ENCODE assay signal across 12 cellular contexts in genomic region chr13:111213964-111214726, GRCh38.
DNase-seq lines count a peak whose midpoint lies in the region; ATAC-seq and TF ChIP-seq lines count a peak whose summit lies in the region.
"Had no signal": no experiment of that assay in that cellular context is flagged by ENCODE, and none has a peak within 500 bp of the region (broad histone marks: within the 10 kb centered on the region; RNA-seq: fewer than 3 reads in every experiment).

No MANE protein-coding gene starts in this region.

- H3K27me3 ChIP-seq in BLaER1 (no peaks in the 10 kb centered on the region), right lobe of liver (no peaks in the 10 kb centered on the region)
- no peaks in the 10 kb centered on the region for H3K27me3 ChIP-seq in CD4-positive, alpha-beta T cell (ENCODE audit: control insufficient read depth, insufficient read depth, low read length)

- intact Hi-C loops in right lobe of liver (cut with DNase I): loop anchor here in 1 of 2 donors (10.0 kb wide), 1 partner anchor 49 kb away; no protein-coding TSS in a partner anchor
- intact Hi-C loops in CD4-positive, alpha-beta T cell (cut with DNase I, micrococcal nuclease): loop anchor here in 1 of 2 experiments (2.0 to 10.0 kb wide), 2 partner anchors 59 to 299 kb away; partner anchors contain the start of gene ANKRD10

- WGBS in right lobe of liver (ENCODE audit: insufficient coverage, low coverage, low lambda C conversion rate, missing lambda C conversion rate): 71% methylated on average over 18 of the region's 22 CpGs

- H4K20me1 ChIP-seq in BLaER1: peaks cover 100% of the 10 kb centered on the region

- H3K4me3 Mint-ChIP-seq in progenitor cell of endocrine pancreas (ENCODE audit: low read depth): no peak overlapping the region
- no peak overlapping the region for H3K4me3 Mint-ChIP-seq in CD4-positive, alpha-beta T cell

- POLR2A ChIA-PET in CD4-positive, alpha-beta T cell (lab: Charles Lee): interaction anchor here (0.6 kb wide), 1 partner anchor 88 kb away, joined by 3 read pairs; no protein-coding TSS in a partner anchor

- H3K4me3 ChIP-seq in BLaER1 (0 out of 2 replicates have a peak overlapping the region, but pooled peaks have one; percentile 5), right lobe of liver (no peak overlapping the region)
- H3K4me3 ChIP-seq: skin epidermis had no signal

- H3K4me1 Mint-ChIP-seq in progenitor cell of endocrine pancreas (ENCODE audit: low read depth): peaks cover 19% of the 10 kb centered on the region
- H3K4me1 Mint-ChIP-seq in CD4-positive, alpha-beta T cell (ENCODE audit: low read depth): peaks cover 87% of the 10 kb centered on the region

- TF ChIP-seq CTCF in right lobe of liver (IDR thresholded peaks at IDR 0.05) (no peak), progenitor cell of endocrine pancreas (IDR thresholded peaks at IDR 0.05; ENCODE audit: unreplicated experiment) (no peak)
- TF ChIP-seq CTCF in CD4-positive, alpha-beta T cell (IDR thresholded peaks at IDR 0.05): no peak

- H3K27ac ChIP-seq in BLaER1 (peak overlapping the region; percentile 39), right lobe of liver (peak overlapping the region in 1 of 3 donors; percentile 44)
- H3K27ac ChIP-seq in CD4-positive, alpha-beta T cell (ENCODE audit: low read depth, low read length): no peak overlapping the region
- H3K27ac ChIP-seq: skin epidermis had no signal

- H3K36me3 ChIP-seq in BLaER1 (peaks cover 67% of the 10 kb centered on the region), right lobe of liver (no peaks in the 10 kb centered on the region)

- H3K27me3 Mint-ChIP-seq in progenitor cell of endocrine pancreas: no peaks in the 10 kb centered on the region
- no peaks in the 10 kb centered on the region for H3K27me3 Mint-ChIP-seq in CD4-positive, alpha-beta T cell

- H3K9ac ChIP-seq in BLaER1: no peak overlapping the region; the same call in 1 of the 2 replicates
- H3K9ac ChIP-seq: SK-N-SH had no signal

- H3K9me3 Mint-ChIP-seq in progenitor cell of endocrine pancreas (ENCODE audit: low read depth): no peaks in the 10 kb centered on the region
- no peaks in the 10 kb centered on the region for H3K9me3 Mint-ChIP-seq in CD4-positive, alpha-beta T cell

- peak overlapping the region; percentile 80 for H3K4me2 ChIP-seq in BLaER1
- H3K4me2 ChIP-seq: SK-N-SH had no signal

- DNase-seq in NOMO-1 treated with dmso at 0.1 percent for 144 hours (lab: John Stamatoyannopoulos, UW; ENCODE audit: unreplicated experiment) (peak; percentile 64), right lobe of liver (peak in 2 of 3 donors; percentile 75 to 80), progenitor cell of endocrine pancreas (ENCODE audit: low spot score, unreplicated experiment) (no peak)
- DNase-seq in CD4-positive, alpha-beta T cell: no peak
- no peak for DNase-seq in activated CD4-positive, alpha-beta T cell treated with anti-CD3 and anti-CD28 coated beads for 48 hours
- DNase-seq: left colon, NCI-H1694 treated with DMSO at 0.1 percent for 48 hours, SK-N-SH had no signal

- H3K9me3 ChIP-seq in BLaER1 (no peaks in the 10 kb centered on the region), right lobe of liver (no peaks in the 10 kb centered on the region)
- no peaks in the 10 kb centered on the region for H3K9me3 ChIP-seq in CD4-positive, alpha-beta T cell (ENCODE audit: control insufficient read depth, low read length)
- H3K9me3 ChIP-seq: SK-N-SH had no signal

- H3K4me1 ChIP-seq in BLaER1 (peaks cover 82% of the 10 kb centered on the region), right lobe of liver (peaks cover 0 to 31% (median 8%) of the 10 kb centered on the region in 4 donors)

- peak; percentile 42 for ATAC-seq in HG03460 (IDR thresholded peaks at IDR 0.05; ENCODE audit: unreplicated experiment)
- ATAC-seq in right lobe of liver: peak; percentile 5 to 77 (median 61)
- no peak for ATAC-seq in CD4-positive, alpha-beta T cell (ENCODE audit: poor library complexity)
- no peak for ATAC-seq in HG03025 (IDR thresholded peaks at IDR 0.05; ENCODE audit: low FRiP score, unreplicated experiment)
- ATAC-seq: left colon had no signal

- TF ChIP-seq POLR2A in right lobe of liver (IDR thresholded peaks at IDR 0.05): no peak

- peaks cover 2% of the 10 kb centered on the region for H3K36me3 Mint-ChIP-seq in progenitor cell of endocrine pancreas (ENCODE audit: insufficient read depth)
- H3K36me3 Mint-ChIP-seq in CD4-positive, alpha-beta T cell (ENCODE audit: low read depth): peaks cover 32% of the 10 kb centered on the region

- H3K27ac Mint-ChIP-seq in progenitor cell of endocrine pancreas: no peak overlapping the region
- H3K27ac Mint-ChIP-seq in CD4-positive, alpha-beta T cell: no peak overlapping the region

- CTCF ChIA-PET in CD4-positive, alpha-beta T cell (lab: Charles Lee): interaction anchor here (1.0 kb wide), 1 partner anchor 57 kb away, joined by 3 read pairs; no protein-coding TSS in a partner anchor

Comparison
In these comparisons a context has a peak if more than half of its experiments do, and no peak if none do; other contexts are left out.
1. ATAC-seq: peak in HG03460 (single experiment) and right lobe of liver (4 of 4); none in CD4-positive, alpha-beta T cell (single experiment) and HG03025 (single experiment).
2. DNase-seq: peak in NOMO-1 treated with dmso at 0.1 percent for 144 hours (single experiment) and right lobe of liver (2 of 3); none in progenitor cell of endocrine pancreas (single experiment), CD4-positive, alpha-beta T cell (0 of 10) and activated CD4-positive, alpha-beta T cell treated with anti-CD3 and anti-CD28 coated beads for 48 hours (single experiment).